ENCODE assay signal across 8 cellular contexts in the genomic region with DNA sequence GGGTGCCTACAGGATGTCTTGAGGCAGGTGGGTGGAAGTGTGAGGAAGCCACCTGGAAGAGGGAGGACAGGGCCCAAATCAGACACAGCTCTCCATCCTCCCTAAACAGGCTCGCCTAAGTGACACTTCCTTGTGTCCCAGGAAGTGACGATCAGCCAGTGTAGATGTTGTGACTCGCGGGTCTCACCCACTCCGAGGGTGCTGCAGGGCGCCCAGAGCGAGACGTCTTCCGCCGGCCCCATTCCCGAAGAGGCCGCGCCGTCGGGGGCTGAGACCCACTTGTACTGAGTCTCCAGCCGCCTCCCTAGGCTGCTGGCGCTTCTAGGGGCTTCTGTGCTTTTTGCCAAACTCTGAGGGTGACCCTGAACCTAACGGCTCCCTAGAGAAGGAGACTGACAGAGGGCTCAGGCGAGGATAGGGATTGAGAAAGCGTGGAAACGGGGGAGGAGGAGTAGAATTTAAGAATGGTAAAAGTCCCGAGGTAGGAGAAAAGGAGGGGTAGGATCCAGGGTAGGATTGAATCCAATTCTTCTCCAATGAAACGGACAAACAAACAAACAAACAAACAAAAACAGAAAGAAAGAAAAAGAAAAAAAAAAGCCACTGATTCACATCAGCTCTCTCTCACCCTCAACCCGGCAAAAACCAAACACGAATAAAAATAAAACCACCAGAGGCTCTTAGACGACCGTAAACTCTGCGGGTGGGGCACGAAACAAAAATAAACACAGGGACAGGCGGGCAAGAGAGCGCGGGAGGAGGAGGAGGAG. TPM values are rescaled to one million over a fixed set of nuclear protein-coding genes. Genes with fewer than 3 reads are reported as not detected.
DNase-seq lines count a peak whose midpoint lies in the region; ATAC-seq and TF ChIP-seq lines count a peak whose summit lies in the region.

No MANE protein-coding gene starts in this region.

- H3K9me3 Mint-ChIP-seq in stimulated activated naive CD8-positive, alpha-beta T cell treated with anti-CD3 and anti-CD28 coated beads, Interleukin-15, amount 100 ng/mL, for 72 hours: no peaks in the 10 kb centered on the region

- H3K4me3 ChIP-seq in colonic mucosa: peak overlapping the region; percentile 79

- DNase-seq in C1 segment of cervical spinal cord (lab: John Stamatoyannopoulos, UW) (peak in 12 of 14 donors; percentile 28 to 80 (median 48)), GM20000 (ENCODE audit: low spot score) (peak; percentile 34), NCI-H774 (lab: John Stamatoyannopoulos, UW) (peak; percentile 46), colonic mucosa (peak; percentile 79), left kidney (ENCODE audit: low read depth, low spot score) (peak; percentile 54), RKO (ENCODE audit: low spot score) (no peak)
- DNase-seq in stimulated activated naive CD8-positive, alpha-beta T cell treated with anti-CD3 and anti-CD28 coated beads, Interleukin-15, amount 100 ng/mL, for 72 hours: peak in 1 of 2 donors; percentile 3

- H3K9ac ChIP-seq in colonic mucosa (ENCODE audit: low read depth in 2 of 2, low read length in 2 of 2): peak overlapping the region; percentile 55 to 90

- intact Hi-C loops in colonic mucosa (cut with DNase I): no loop called here

- ATAC-seq in stimulated activated naive CD8-positive, alpha-beta T cell treated with anti-CD3 and anti-CD28 coated beads, Interleukin-15, amount 100 ng/mL, for 72 hours: peak; percentile 54
- ATAC-seq in HG02870 (IDR thresholded peaks at IDR 0.05; ENCODE audit: unreplicated experiment): no peak

- H3K4me1 ChIP-seq in colonic mucosa: no peaks in the 10 kb centered on the region

- H3K27me3 ChIP-seq in colonic mucosa: peaks cover 10% of the 10 kb centered on the region

- H3K27me3 Mint-ChIP-seq in stimulated activated naive CD8-positive, alpha-beta T cell treated with anti-CD3 and anti-CD28 coated beads, Interleukin-15, amount 100 ng/mL, for 72 hours: peaks cover 74% of the 10 kb centered on the region

- no peaks in the 10 kb centered on the region for H3K9me3 ChIP-seq in colonic mucosa

- peak overlapping the region in 1 of 2 donors; percentile 68 for H3K27ac Mint-ChIP-seq in stimulated activated naive CD8-positive, alpha-beta T cell treated with anti-CD3 and anti-CD28 coated beads, Interleukin-15, amount 100 ng/mL, for 72 hours

- TF ChIP-seq CTCF in GM20000 (IDR thresholded peaks at IDR 0.05; ENCODE audit: extremely low read depth, missing control alignments) (no peak), colonic mucosa (IDR thresholded peaks at IDR 0.05) (no peak)

- no peaks in the 10 kb centered on the region for H3K36me3 ChIP-seq in colonic mucosa

- peak overlapping the region; percentile 82 to 87 for H3K4me3 Mint-ChIP-seq in stimulated activated naive CD8-positive, alpha-beta T cell treated with anti-CD3 and anti-CD28 coated beads, Interleukin-15, amount 100 ng/mL, for 72 hours

- H3K4me1 Mint-ChIP-seq in stimulated activated naive CD8-positive, alpha-beta T cell treated with anti-CD3 and anti-CD28 coated beads, Interleukin-15, amount 100 ng/mL, for 72 hours: peaks cover 20% of the 10 kb centered on the region

- H3K27ac ChIP-seq in colonic mucosa: no peak overlapping the region

RNA-seq across cellular contexts. Expression of a gene that starts 0.5 kb away (rescaled TPM):
- 1 to 10 TPM; 1.8 to 3.3 TPM for total RNA-seq in colonic mucosa
